ENCODE assay signal across 1 cellular context in genomic region chr4:109972786-109973528, GRCh38.
TF ChIP-seq lines count a peak whose summit lies in the region.

No MANE protein-coding gene starts in this region.

TF ChIP-seq in GM23338, 12 proteins besides CTCF, POLR2A, EP300 and RAD21 (continued from another document):
- no peak for TF ChIP-seq REST (IDR thresholded peaks at IDR 0.05; ENCODE audit: unreplicated experiment)
- TF ChIP-seq, protein P1, sequence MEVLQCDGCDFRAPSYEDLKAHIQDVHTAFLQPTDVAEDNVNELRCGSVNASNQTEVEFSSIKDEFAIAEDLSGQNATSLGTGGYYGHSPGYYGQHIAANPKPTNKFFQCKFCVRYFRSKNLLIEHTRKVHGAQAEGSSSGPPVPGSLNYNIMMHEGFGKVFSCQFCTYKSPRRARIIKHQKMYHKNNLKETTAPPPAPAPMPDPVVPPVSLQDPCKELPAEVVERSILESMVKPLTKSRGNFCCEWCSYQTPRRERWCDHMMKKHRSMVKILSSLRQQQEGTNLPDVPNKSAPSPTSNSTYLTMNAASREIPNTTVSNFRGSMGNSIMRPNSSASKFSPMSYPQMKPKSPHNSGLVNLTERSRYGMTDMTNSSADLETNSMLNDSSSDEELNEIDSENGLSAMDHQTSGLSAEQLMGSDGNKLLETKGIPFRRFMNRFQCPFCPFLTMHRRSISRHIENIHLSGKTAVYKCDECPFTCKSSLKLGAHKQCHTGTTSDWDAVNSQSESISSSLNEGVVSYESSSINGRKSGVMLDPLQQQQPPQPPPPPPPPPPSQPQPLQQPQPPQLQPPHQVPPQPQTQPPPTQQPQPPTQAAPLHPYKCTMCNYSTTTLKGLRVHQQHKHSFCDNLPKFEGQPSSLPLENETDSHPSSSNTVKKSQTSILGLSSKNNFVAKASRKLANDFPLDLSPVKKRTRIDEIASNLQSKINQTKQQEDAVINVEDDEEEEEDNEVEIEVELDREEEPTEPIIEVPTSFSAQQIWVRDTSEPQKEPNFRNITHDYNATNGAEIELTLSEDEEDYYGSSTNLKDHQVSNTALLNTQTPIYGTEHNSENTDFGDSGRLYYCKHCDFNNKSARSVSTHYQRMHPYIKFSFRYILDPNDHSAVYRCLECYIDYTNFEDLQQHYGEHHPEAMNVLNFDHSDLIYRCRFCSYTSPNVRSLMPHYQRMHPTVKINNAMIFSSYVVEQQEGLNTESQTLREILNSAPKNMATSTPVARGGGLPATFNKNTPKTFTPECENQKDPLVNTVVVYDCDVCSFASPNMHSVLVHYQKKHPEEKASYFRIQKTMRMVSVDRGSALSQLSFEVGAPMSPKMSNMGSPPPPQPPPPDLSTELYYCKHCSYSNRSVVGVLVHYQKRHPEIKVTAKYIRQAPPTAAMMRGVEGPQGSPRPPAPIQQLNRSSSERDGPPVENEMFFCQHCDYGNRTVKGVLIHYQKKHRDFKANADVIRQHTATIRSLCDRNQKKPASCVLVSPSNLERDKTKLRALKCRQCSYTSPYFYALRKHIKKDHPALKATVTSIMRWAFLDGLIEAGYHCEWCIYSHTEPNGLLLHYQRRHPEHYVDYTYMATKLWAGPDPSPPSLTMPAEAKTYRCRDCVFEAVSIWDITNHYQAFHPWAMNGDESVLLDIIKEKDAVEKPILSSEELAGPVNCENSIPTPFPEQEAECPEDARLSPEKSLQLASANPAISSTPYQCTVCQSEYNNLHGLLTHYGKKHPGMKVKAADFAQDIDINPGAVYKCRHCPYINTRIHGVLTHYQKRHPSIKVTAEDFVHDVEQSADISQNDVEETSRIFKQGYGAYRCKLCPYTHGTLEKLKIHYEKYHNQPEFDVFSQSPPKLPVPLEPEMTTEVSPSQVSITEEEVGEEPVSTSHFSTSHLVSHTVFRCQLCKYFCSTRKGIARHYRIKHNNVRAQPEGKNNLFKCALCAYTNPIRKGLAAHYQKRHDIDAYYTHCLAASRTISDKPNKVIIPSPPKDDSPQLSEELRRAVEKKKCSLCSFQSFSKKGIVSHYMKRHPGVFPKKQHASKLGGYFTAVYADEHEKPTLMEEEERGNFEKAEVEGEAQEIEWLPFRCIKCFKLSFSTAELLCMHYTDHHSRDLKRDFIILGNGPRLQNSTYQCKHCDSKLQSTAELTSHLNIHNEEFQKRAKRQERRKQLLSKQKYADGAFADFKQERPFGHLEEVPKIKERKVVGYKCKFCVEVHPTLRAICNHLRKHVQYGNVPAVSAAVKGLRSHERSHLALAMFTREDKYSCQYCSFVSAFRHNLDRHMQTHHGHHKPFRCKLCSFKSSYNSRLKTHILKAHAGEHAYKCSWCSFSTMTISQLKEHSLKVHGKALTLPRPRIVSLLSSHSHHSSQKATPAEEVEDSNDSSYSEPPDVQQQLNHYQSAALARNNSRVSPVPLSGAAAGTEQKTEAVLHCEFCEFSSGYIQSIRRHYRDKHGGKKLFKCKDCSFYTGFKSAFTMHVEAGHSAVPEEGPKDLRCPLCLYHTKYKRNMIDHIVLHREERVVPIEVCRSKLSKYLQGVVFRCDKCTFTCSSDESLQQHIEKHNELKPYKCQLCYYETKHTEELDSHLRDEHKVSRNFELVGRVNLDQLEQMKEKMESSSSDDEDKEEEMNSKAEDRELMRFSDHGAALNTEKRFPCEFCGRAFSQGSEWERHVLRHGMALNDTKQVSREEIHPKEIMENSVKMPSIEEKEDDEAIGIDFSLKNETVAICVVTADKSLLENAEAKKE (CRISPR knock-in tag; IDR thresholded peaks at IDR 0.05) = 0 out of 2 replicates have a peak, but pooled peaks have one; percentile 2
- TF ChIP-seq ZNF331 (CRISPR knock-in tag; IDR thresholded peaks at IDR 0.05; ENCODE audit: low read depth) = no peak
- TF ChIP-seq, protein P2, sequence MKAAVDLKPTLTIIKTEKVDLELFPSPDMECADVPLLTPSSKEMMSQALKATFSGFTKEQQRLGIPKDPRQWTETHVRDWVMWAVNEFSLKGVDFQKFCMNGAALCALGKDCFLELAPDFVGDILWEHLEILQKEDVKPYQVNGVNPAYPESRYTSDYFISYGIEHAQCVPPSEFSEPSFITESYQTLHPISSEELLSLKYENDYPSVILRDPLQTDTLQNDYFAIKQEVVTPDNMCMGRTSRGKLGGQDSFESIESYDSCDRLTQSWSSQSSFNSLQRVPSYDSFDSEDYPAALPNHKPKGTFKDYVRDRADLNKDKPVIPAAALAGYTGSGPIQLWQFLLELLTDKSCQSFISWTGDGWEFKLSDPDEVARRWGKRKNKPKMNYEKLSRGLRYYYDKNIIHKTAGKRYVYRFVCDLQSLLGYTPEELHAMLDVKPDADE (IDR thresholded peaks at IDR 0.05) = no peak
- no peak for TF ChIP-seq STAT1 (IDR thresholded peaks at IDR 0.05; ENCODE audit: unreplicated experiment)
